Comparison of ENCODE assay signal across 24 cellular contexts in the genomic region with DNA sequence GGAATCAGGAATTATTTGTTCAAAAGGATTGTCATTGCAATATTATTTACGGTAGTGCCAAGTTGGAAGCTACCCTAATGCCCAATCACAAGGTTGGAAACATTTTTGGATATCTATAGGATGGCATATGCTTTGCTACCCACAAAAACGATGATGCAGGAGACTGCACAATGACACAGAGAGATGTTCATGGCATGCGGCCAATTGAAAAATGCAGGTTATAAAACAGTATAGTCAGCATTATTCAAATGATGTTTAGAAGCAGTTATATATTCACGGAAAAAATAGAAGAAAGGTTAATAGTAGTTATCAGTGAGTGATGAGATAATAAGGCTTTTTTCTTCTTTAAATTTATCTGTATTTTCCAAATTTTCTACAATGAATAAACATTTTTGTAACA. TPM values are rescaled to one million over a fixed set of nuclear protein-coding genes. Genes with fewer than 3 reads are reported as not detected.
"Had no signal": no experiment of that assay in that cellular context is flagged by ENCODE, and none has a peak within 500 bp of the region (broad histone marks: within the 10 kb centered on the region; RNA-seq: fewer than 3 reads in every experiment).

No MANE protein-coding gene starts in this region.

- H3K27ac Mint-ChIP-seq: activated CD4-positive, alpha-beta T cell treated with anti-CD3 and anti-CD28 coated beads for 36 hours; activated naive CD4-positive, alpha-beta T cell treated with anti-CD3 and anti-CD28 coated beads for 36 hours; dendritic cell treated with granulocyte-macrophage colony-stimulating factor and Interleukin-4, amounts not matched to agents 40 ng/mL and 50 ng/mL, for 4 days had no signal

- H3K4me3 ChIP-seq: breast epithelium had no signal

- H3K36me3 ChIP-seq: breast epithelium had no signal

- H3K9me3 ChIP-seq: breast epithelium had no signal

- ATAC-seq: activated CD4-positive, alpha-beta T cell treated with anti-CD3 and anti-CD28 coated beads for 36 hours; activated naive CD8-positive, alpha-beta T cell treated with anti-CD3 and anti-CD28 coated beads, Interleukin-2, amount 50 U/mL, for 24 hours; naive thymus-derived CD8-positive, alpha-beta T cell had no signal

- H3K27ac ChIP-seq: breast epithelium had no signal

- H3K4me3 Mint-ChIP-seq: activated CD4-positive, alpha-beta T cell treated with anti-CD3 and anti-CD28 coated beads for 36 hours; activated naive CD4-positive, alpha-beta T cell treated with anti-CD3 and anti-CD28 coated beads for 36 hours; activated naive CD8-positive, alpha-beta T cell treated with anti-CD3 and anti-CD28 coated beads, Interleukin-2, amount 50 U/mL, for 24 hours; activated T-helper 1 cell treated with anti-CD3 and anti-CD28 coated beads, Interleukin-12 subunit alpha, Interleukin-12 subunit beta, Interleukin-2, Interleukin-4 antibody, amounts not matched to agents 30 ng/mL and 10 ng/mL and 1 ng/mL, durations not matched to agents 14 hours and 24 hours and 36 hours; dendritic cell treated with granulocyte-macrophage colony-stimulating factor and Interleukin-4, amounts not matched to agents 40 ng/mL and 50 ng/mL, for 4 days had no signal

- H3K9me3 Mint-ChIP-seq: activated naive CD4-positive, alpha-beta T cell treated with anti-CD3 and anti-CD28 coated beads for 36 hours; activated naive CD8-positive, alpha-beta T cell treated with anti-CD3 and anti-CD28 coated beads, Interleukin-2, amount 50 U/mL, for 24 hours; activated T-helper 1 cell treated with anti-CD3 and anti-CD28 coated beads, Interleukin-12 subunit alpha, Interleukin-12 subunit beta, Interleukin-2, Interleukin-4 antibody, amounts not matched to agents 30 ng/mL and 10 ng/mL and 1 ng/mL, durations not matched to agents 14 hours and 24 hours and 36 hours; dendritic cell treated with granulocyte-macrophage colony-stimulating factor and Interleukin-4, amounts not matched to agents 40 ng/mL and 50 ng/mL, for 4 days; naive thymus-derived CD8-positive, alpha-beta T cell had no signal

- H3K36me3 Mint-ChIP-seq: naive thymus-derived CD8-positive, alpha-beta T cell had no signal

- H3K4me1 ChIP-seq: breast epithelium had no signal

- DNase-seq: activated CD4-positive, alpha-beta T cell treated with anti-CD3 and anti-CD28 coated beads for 36 hours; activated naive CD4-positive, alpha-beta T cell treated with anti-CD3 and anti-CD28 coated beads for 36 hours; activated naive CD8-positive, alpha-beta T cell treated with anti-CD3 and anti-CD28 coated beads, Interleukin-2, amount 50 U/mL, for 24 hours; effector memory CD4-positive, alpha-beta T cell; foreskin melanocyte; mesenchymal stem cell; posterior cingulate gyrus; retina; stimulated activated CD4-positive, alpha-beta T cell treated with anti-CD3 and anti-CD28 coated beads, Interleukin-15, amount 100 ng/mL, for 24 hours; stimulated activated CD4-positive, alpha-beta T cell treated with anti-CD3 and anti-CD28 coated beads, Interleukin-4, amount 100 ng/mL, for 1 hour; stimulated activated naive CD4-positive, alpha-beta T cell treated with Interleukin-2 at 50 U/mL for 16 hours; T-helper 1 cell had no signal

RNA-seq across cellular contexts. Expression of a gene that starts 43.1 kb away (rescaled TPM):
- total RNA-seq: activated naive CD4-positive, alpha-beta T cell treated with anti-CD3 and anti-CD28 coated beads for 36 hours; aorta; breast epithelium; cerebellum; fibroblast of lung; liver; mucosa of gallbladder; naive thymus-derived CD8-positive, alpha-beta T cell; skeletal muscle tissue; temporal lobe; ureter had no signal
- polyA plus RNA-seq: aorta; fibroblast of lung; liver; naive thymus-derived CD8-positive, alpha-beta T cell had no signal

RNA-seq across cellular contexts. Expression of a gene that starts 56.3 kb away (rescaled TPM):
- total RNA-seq: breast epithelium; cerebellum; liver; mucosa of gallbladder; naive thymus-derived CD8-positive, alpha-beta T cell; skeletal muscle tissue; temporal lobe; ureter had no signal
- polyA plus RNA-seq: aorta; liver; naive thymus-derived CD8-positive, alpha-beta T cell had no signal
